1 cellular context compared by ENCODE assay signal in genomic region chr16:4350787-4351659, GRCh38.
TF ChIP-seq lines count a peak whose summit lies in the region.

Gene PAM16 (minus strand): TSS chr16:4351321. CDS start chr16:4351234, 87 bp downstream.

TF ChIP-seq in HepG2, 621 proteins besides CTCF, POLR2A, EP300 and RAD21 (continued from another document and continues in another):
- TF ChIP-seq REST (IDR thresholded peaks at IDR 0.05; ENCODE audit: borderline replicate concordance in 1 of 2, low read depth in 1 of 2, low read length in 2 of 2): no peak
- TF ChIP-seq TBX3 (IDR thresholded peaks at IDR 0.05; ENCODE audit: borderline replicate concordance): no peak
- TF ChIP-seq NFAT5 (CRISPR knock-in tag; IDR thresholded peaks at IDR 0.05): no peak
- no peak for TF ChIP-seq ZFP36L1 (CRISPR knock-in tag; IDR thresholded peaks at IDR 0.05)
- TF ChIP-seq ZBTB1 (CRISPR knock-in tag; IDR thresholded peaks at IDR 0.05; ENCODE audit: borderline replicate concordance): no peak
- no peak for TF ChIP-seq KIAA2018 (CRISPR knock-in tag; IDR thresholded peaks at IDR 0.05; ENCODE audit: borderline replicate concordance)
- no peak for TF ChIP-seq NCOA5 (CRISPR knock-in tag; IDR thresholded peaks at IDR 0.05)
- TF ChIP-seq ATF4 (CRISPR knock-in tag; IDR thresholded peaks at IDR 0.05): 0 out of 4 replicates have a peak, but pooled peaks of 1 of the 2 experiments have one; percentile 17
- no peak for TF ChIP-seq ZFAT (CRISPR knock-in tag; conservative IDR thresholded peaks at IDR 0.05)
- TF ChIP-seq NBN (conservative IDR thresholded peaks at IDR 0.05): no peak
- TF ChIP-seq ELF3 (CRISPR knock-in tag; IDR thresholded peaks at IDR 0.05): peak; percentile 50; the same call in 1 of the 2 replicates
- TF ChIP-seq GLMP (CRISPR knock-in tag; IDR thresholded peaks at IDR 0.05; ENCODE audit: borderline replicate concordance): no peak
- no peak for TF ChIP-seq ZNF282 (IDR thresholded peaks at IDR 0.05; ENCODE audit: partially characterized antibody)
- TF ChIP-seq RBM39 (IDR thresholded peaks at IDR 0.05; ENCODE audit: low read depth, low read length, poor library complexity, severe bottlenecking): no peak
- peak; percentile 52; the same call in 1 of the 2 replicates for TF ChIP-seq ZNF30 (CRISPR knock-in tag; IDR thresholded peaks at IDR 0.05)
- TF ChIP-seq MTF1 (CRISPR knock-in tag; IDR thresholded peaks at IDR 0.05): no peak
- peak; percentile 89 for TF ChIP-seq RBFOX2 (IDR thresholded peaks at IDR 0.05; ENCODE audit: low read depth, low read length)
- no peak for TF ChIP-seq CBFB (CRISPR knock-in tag; IDR thresholded peaks at IDR 0.05)
- TF ChIP-seq GRHL1 (CRISPR knock-in tag; conservative IDR thresholded peaks at IDR 0.05): no peak
- TF ChIP-seq KDM5B (CRISPR knock-in tag; IDR thresholded peaks at IDR 0.05; ENCODE audit: borderline replicate concordance): peak; percentile 38; the same call in 1 of the 2 replicates
- TF ChIP-seq NR3C1 (CRISPR knock-in tag; IDR thresholded peaks at IDR 0.05): no peak
- TF ChIP-seq XBP1 (CRISPR knock-in tag; IDR thresholded peaks at IDR 0.05): no peak
- 0 out of 2 replicates have a peak, but pooled peaks have one; percentile 15 for TF ChIP-seq ZNF766 (CRISPR knock-in tag; IDR thresholded peaks at IDR 0.05; ENCODE audit: borderline replicate concordance)
- no peak for TF ChIP-seq CEBPB (IDR thresholded peaks at IDR 0.05; ENCODE audit: borderline replicate concordance, low read depth, low read length)
- 0 out of 2 replicates have a peak, but pooled peaks have one; percentile 72 for TF ChIP-seq ZNF253 (CRISPR knock-in tag; IDR thresholded peaks at IDR 0.05; ENCODE audit: borderline replicate concordance)
- peak; percentile 58; the same call in 1 of the 2 replicates for TF ChIP-seq MAZ (IDR thresholded peaks at IDR 0.05; ENCODE audit: borderline replicate concordance, low read depth, low read length)
- TF ChIP-seq MAZ (CRISPR knock-in tag; IDR thresholded peaks at IDR 0.05; ENCODE audit: low read depth): 0 out of 2 replicates have a peak, but pooled peaks have one; percentile 41
- no peak for TF ChIP-seq TCF12 (IDR thresholded peaks at IDR 0.05)
- no peak; the same call in 1 of the 2 replicates for TF ChIP-seq TCF12 (CRISPR knock-in tag; IDR thresholded peaks at IDR 0.05)
- TF ChIP-seq GATAD1 (CRISPR knock-in tag; IDR thresholded peaks at IDR 0.05): peak; percentile 65; the same call in 1 of the 2 replicates
- no peak for TF ChIP-seq RNF2 (conservative IDR thresholded peaks at IDR 0.05; ENCODE audit: low read depth)
- no peak for TF ChIP-seq CERS6 (CRISPR knock-in tag; IDR thresholded peaks at IDR 0.05)
- no peak for TF ChIP-seq MXD1 (CRISPR knock-in tag; IDR thresholded peaks at IDR 0.05)
- no peak for TF ChIP-seq TBP (CRISPR knock-in tag; IDR thresholded peaks at IDR 0.05)
- no peak; the same call in 1 of the 2 replicates for TF ChIP-seq ZNF607 (CRISPR knock-in tag; IDR thresholded peaks at IDR 0.05; ENCODE audit: borderline replicate concordance)
